Comparison of ENCODE assay signal across 19 cellular contexts in genomic region chr14:20350280-20350679, GRCh38.
"Had no signal": no experiment of that assay in that cellular context is flagged by ENCODE, and none has a peak within 500 bp of the region (broad histone marks: within the 10 kb centered on the region; RNA-seq: fewer than 3 reads in every experiment).

No MANE protein-coding gene starts in this region.

- H3K27me3 Mint-ChIP-seq: activated naive CD8-positive, alpha-beta T cell; dendritic cell treated with granulocyte-macrophage colony-stimulating factor and Interleukin-4, amounts not matched to agents 40 ng/mL and 50 ng/mL, for 4 days; stimulated activated naive B cell treated with anti-CD40 and anti-IgM and Interleukin-4, amounts not matched to agents 10 μg/mL and 1 μg/mL and 100 μg/mL, for 72 hours had no signal

- H3K9me3 ChIP-seq: spleen, thyroid gland had no signal

- H3K9me3 Mint-ChIP-seq: dendritic cell treated with granulocyte-macrophage colony-stimulating factor and Interleukin-4, amounts not matched to agents 40 ng/mL and 50 ng/mL, for 4 days; nephron progenitor cell; stimulated activated naive B cell treated with anti-CD40 and anti-IgM and Interleukin-4, amounts not matched to agents 10 μg/mL and 1 μg/mL and 100 μg/mL, for 72 hours; WTC11 had no signal

- H3K4me3 Mint-ChIP-seq: activated naive CD8-positive, alpha-beta T cell; dendritic cell treated with granulocyte-macrophage colony-stimulating factor and Interleukin-4, amounts not matched to agents 40 ng/mL and 50 ng/mL, for 4 days; nephron progenitor cell; stimulated activated naive B cell treated with anti-CD40 and anti-IgM and Interleukin-4, amounts not matched to agents 10 μg/mL and 1 μg/mL and 100 μg/mL, for 72 hours; WTC11 had no signal

- H3K4me1 Mint-ChIP-seq: nephron progenitor cell, WTC11 had no signal

- H3K27me3 ChIP-seq: cardiac muscle cell, spleen, thyroid gland had no signal

- H3K27ac ChIP-seq: cardiac muscle cell, epithelial cell of prostate, spleen, thyroid gland had no signal

- H3K4me3 ChIP-seq: cardiac muscle cell, lung, spleen, thyroid gland had no signal

- H3K4me1 ChIP-seq: thyroid gland had no signal

- H3K27ac Mint-ChIP-seq: activated naive CD8-positive, alpha-beta T cell; dendritic cell treated with granulocyte-macrophage colony-stimulating factor and Interleukin-4, amounts not matched to agents 40 ng/mL and 50 ng/mL, for 4 days; nephron progenitor cell; stimulated activated naive B cell treated with anti-CD40 and anti-IgM and Interleukin-4, amounts not matched to agents 10 μg/mL and 1 μg/mL and 100 μg/mL, for 72 hours; WTC11 had no signal

- ATAC-seq: stimulated activated naive B cell treated with anti-CD40 and anti-IgM and Interleukin-4, amounts not matched to agents 10 μg/mL and 1 μg/mL and 100 μg/mL, for 72 hours; WTC11 had no signal

- DNase-seq: activated CD4-positive, alpha-beta T cell treated with anti-CD3 and anti-CD28 coated beads for 4 hours; activated CD8-positive, alpha-beta memory T cell treated with anti-CD3 and anti-CD28 coated beads for 24 hours; amniotic stem cell; effector memory CD4-positive, alpha-beta T cell; foreskin melanocyte; kidney; midbrain; nephron progenitor cell; nucleus accumbens; spleen; stimulated activated CD4-positive, alpha-beta T cell treated with anti-CD3 and anti-CD28 coated beads, Interleukin-4, amount 100 ng/mL, for 4 hours; stimulated activated naive B cell treated with anti-CD40 and anti-IgM and Interleukin-4, amounts not matched to agents 10 μg/mL and 1 μg/mL and 100 μg/mL, for 72 hours; thyroid gland had no signal
